8 cellular contexts compared by ENCODE assay signal in genomic region chr22:31244044-31244942, GRCh38. TPM values are rescaled to one million over a fixed set of nuclear protein-coding genes. Genes with fewer than 3 reads are reported as not detected.
DNase-seq lines count a peak whose midpoint lies in the region; ATAC-seq, FAIRE-seq and TF ChIP-seq lines count a peak whose summit lies in the region.

No MANE protein-coding gene starts in this region.

- peak overlapping the region; percentile 41 for H3K27ac ChIP-seq in rectal smooth muscle tissue (ENCODE audit: low read depth, low read length)

- no peak overlapping the region for H3K9ac ChIP-seq in rectal smooth muscle tissue (ENCODE audit: low read length)

- H3K36me3 ChIP-seq in rectal smooth muscle tissue (ENCODE audit: control insufficient read depth, insufficient read depth, low read length) = peaks cover 9% of the 10 kb centered on the region

- peaks cover 19% of the 10 kb centered on the region for H3K4me1 ChIP-seq in rectal smooth muscle tissue (ENCODE audit: control insufficient read depth, insufficient read depth, low read length)

- H3K27me3 ChIP-seq in rectal smooth muscle tissue (ENCODE audit: control insufficient read depth, insufficient read depth, low read length) = no peaks in the 10 kb centered on the region

- TF ChIP-seq POLR2A in GM12891 (IDR thresholded peaks at IDR 0.05; ENCODE audit: low read depth, low read length) = no peak

- H3K4me3 ChIP-seq in rectal smooth muscle tissue (ENCODE audit: low read length) = no peak overlapping the region

- FAIRE-seq in GM12891 (lab: Jason Lieb, UNC) = no peak

- peak; percentile 86 for DNase-seq in ELF-1 (ENCODE audit: low read depth, low spot score)
- DNase-seq in RPMI7951 (ENCODE audit: low read depth) = peak; percentile 76
- peak; percentile 55 for DNase-seq in fibroblast of gingiva (ENCODE audit: low read depth)
- no peak for DNase-seq in GM12891 (ENCODE audit: insufficient read length, low spot score)
- DNase-seq in NCI-H1417 (lab: John Stamatoyannopoulos, UW) = no peak
- DNase-seq in NCI-H526 treated with DMSO at 0.1 percent for 48 hours (lab: John Stamatoyannopoulos, UW) = no peak

- no peak for ATAC-seq in HG03025 (IDR thresholded peaks at IDR 0.05; ENCODE audit: low FRiP score, unreplicated experiment)

TF ChIP-seq in GM12891, 5 proteins besides CTCF, POLR2A, EP300 and RAD21:
- TF ChIP-seq PAX5 (IDR thresholded peaks at IDR 0.05; ENCODE audit: insufficient read depth, low read length, severe bottlenecking) (no peak), POU2F2 (IDR thresholded peaks at IDR 0.05; ENCODE audit: low read depth, low read length) (no peak), POLR2AphosphoS5 (IDR thresholded peaks at IDR 0.05; ENCODE audit: low read depth, low read length) (no peak), TAF1 (IDR thresholded peaks at IDR 0.05; ENCODE audit: low read depth, low read length) (no peak), SPI1 (IDR thresholded peaks at IDR 0.05; ENCODE audit: low read depth, low read length) (no peak)

RNA-seq across cellular contexts. Expression of gene LIMK2, which starts 32.2 kb away (rescaled TPM):
- 8.7 TPM in 2 replicates for total RNA-seq in RPMI7951 (2014; rRNA removed; shearing (Covaris generic))
- polyA plus RNA-seq in GM12891 (2012; ENCODE audit: low read depth, missing spikeins) = 15.7 TPM

RNA-seq across cellular contexts. Expression of gene PIK3IP1, which starts 48.0 kb away (rescaled TPM):
- total RNA-seq in RPMI7951 (2014; rRNA removed; shearing (Covaris generic)) = 3.0 and 4.0 TPM in 2 replicates
- polyA plus RNA-seq in GM12891 (2012; ENCODE audit: low read depth, missing spikeins) = 5.3 TPM

Comparison
In these comparisons a context has a peak if more than half of its experiments do, and no peak if none do; other contexts are left out.
1. DNase-seq: peak in ELF-1 (single experiment), RPMI7951 (single experiment) and fibroblast of gingiva (single experiment); none in GM12891 (single experiment), NCI-H1417 (0 of 3) and NCI-H526 treated with DMSO at 0.1 percent for 48 hours (single experiment).